ENCODE assay signal across 1 cellular context in the genomic region with DNA sequence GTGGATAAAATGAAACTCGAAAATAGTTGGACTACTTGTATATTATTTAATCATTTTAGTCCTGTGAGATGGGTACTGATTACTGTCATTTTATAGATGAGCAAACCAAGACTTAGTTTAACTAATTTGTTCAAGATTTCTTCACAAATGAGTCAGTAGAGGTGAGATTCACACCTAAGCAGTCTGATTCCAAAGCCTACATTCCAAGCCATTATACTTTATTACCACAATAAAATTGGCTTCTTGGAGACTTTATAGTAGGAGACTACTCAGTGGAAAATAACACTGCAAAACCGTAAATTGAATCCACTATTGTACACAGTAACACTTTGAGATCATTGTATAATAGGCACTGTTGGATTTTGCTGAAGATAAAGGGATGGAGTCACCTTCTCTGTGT.
TF ChIP-seq lines count a peak whose summit lies in the region.

No MANE protein-coding gene starts in this region.

TF ChIP-seq in GM12878, 131 proteins besides CTCF, POLR2A, EP300 and RAD21:
- no peak for TF ChIP-seq CHD1 (IDR thresholded peaks at IDR 0.05; ENCODE audit: low read depth, low read length)
- TF ChIP-seq POU2F2 (IDR thresholded peaks at IDR 0.05; ENCODE audit: borderline replicate concordance, low read depth, low read length): no peak
- no peak for TF ChIP-seq SP1 (IDR thresholded peaks at IDR 0.05; ENCODE audit: low read depth, low read length)
- TF ChIP-seq, protein P1, sequence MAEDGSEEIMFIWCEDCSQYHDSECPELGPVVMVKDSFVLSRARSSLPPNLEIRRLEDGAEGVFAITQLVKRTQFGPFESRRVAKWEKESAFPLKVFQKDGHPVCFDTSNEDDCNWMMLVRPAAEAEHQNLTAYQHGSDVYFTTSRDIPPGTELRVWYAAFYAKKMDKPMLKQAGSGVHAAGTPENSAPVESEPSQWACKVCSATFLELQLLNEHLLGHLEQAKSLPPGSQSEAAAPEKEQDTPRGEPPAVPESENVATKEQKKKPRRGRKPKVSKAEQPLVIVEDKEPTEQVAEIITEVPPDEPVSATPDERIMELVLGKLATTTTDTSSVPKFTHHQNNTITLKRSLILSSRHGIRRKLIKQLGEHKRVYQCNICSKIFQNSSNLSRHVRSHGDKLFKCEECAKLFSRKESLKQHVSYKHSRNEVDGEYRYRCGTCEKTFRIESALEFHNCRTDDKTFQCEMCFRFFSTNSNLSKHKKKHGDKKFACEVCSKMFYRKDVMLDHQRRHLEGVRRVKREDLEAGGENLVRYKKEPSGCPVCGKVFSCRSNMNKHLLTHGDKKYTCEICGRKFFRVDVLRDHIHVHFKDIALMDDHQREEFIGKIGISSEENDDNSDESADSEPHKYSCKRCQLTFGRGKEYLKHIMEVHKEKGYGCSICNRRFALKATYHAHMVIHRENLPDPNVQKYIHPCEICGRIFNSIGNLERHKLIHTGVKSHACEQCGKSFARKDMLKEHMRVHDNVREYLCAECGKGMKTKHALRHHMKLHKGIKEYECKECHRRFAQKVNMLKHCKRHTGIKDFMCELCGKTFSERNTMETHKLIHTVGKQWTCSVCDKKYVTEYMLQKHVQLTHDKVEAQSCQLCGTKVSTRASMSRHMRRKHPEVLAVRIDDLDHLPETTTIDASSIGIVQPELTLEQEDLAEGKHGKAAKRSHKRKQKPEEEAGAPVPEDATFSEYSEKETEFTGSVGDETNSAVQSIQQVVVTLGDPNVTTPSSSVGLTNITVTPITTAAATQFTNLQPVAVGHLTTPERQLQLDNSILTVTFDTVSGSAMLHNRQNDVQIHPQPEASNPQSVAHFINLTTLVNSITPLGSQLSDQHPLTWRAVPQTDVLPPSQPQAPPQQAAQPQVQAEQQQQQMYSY (CRISPR knock-in tag; IDR thresholded peaks at IDR 0.05): no peak
- no peak for TF ChIP-seq ZBED1 (IDR thresholded peaks at IDR 0.05; ENCODE audit: borderline replicate concordance)
- no peak for TF ChIP-seq SRF (IDR thresholded peaks at IDR 0.05; ENCODE audit: low read depth in 2 of 2, low read length in 2 of 2)
- TF ChIP-seq, protein P2, sequence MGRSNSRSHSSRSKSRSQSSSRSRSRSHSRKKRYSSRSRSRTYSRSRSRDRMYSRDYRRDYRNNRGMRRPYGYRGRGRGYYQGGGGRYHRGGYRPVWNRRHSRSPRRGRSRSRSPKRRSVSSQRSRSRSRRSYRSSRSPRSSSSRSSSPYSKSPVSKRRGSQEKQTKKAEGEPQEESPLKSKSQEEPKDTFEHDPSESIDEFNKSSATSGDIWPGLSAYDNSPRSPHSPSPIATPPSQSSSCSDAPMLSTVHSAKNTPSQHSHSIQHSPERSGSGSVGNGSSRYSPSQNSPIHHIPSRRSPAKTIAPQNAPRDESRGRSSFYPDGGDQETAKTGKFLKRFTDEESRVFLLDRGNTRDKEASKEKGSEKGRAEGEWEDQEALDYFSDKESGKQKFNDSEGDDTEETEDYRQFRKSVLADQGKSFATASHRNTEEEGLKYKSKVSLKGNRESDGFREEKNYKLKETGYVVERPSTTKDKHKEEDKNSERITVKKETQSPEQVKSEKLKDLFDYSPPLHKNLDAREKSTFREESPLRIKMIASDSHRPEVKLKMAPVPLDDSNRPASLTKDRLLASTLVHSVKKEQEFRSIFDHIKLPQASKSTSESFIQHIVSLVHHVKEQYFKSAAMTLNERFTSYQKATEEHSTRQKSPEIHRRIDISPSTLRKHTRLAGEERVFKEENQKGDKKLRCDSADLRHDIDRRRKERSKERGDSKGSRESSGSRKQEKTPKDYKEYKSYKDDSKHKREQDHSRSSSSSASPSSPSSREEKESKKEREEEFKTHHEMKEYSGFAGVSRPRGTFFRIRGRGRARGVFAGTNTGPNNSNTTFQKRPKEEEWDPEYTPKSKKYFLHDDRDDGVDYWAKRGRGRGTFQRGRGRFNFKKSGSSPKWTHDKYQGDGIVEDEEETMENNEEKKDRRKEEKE (IDR thresholded peaks at IDR 0.05): no peak
- no peak for TF ChIP-seq BHLHE40 (IDR thresholded peaks at IDR 0.05; ENCODE audit: borderline replicate concordance in 1 of 2, low read depth in 2 of 2, low read length in 1 of 2)
- TF ChIP-seq TAF1 (IDR thresholded peaks at IDR 0.05; ENCODE audit: borderline replicate concordance, low read depth, low read length): no peak
- TF ChIP-seq TCF12 (IDR thresholded peaks at IDR 0.05; ENCODE audit: low read depth, low read length): no peak
- no peak for TF ChIP-seq EED (IDR thresholded peaks at IDR 0.05; ENCODE audit: low read depth)
- TF ChIP-seq, protein P3, sequence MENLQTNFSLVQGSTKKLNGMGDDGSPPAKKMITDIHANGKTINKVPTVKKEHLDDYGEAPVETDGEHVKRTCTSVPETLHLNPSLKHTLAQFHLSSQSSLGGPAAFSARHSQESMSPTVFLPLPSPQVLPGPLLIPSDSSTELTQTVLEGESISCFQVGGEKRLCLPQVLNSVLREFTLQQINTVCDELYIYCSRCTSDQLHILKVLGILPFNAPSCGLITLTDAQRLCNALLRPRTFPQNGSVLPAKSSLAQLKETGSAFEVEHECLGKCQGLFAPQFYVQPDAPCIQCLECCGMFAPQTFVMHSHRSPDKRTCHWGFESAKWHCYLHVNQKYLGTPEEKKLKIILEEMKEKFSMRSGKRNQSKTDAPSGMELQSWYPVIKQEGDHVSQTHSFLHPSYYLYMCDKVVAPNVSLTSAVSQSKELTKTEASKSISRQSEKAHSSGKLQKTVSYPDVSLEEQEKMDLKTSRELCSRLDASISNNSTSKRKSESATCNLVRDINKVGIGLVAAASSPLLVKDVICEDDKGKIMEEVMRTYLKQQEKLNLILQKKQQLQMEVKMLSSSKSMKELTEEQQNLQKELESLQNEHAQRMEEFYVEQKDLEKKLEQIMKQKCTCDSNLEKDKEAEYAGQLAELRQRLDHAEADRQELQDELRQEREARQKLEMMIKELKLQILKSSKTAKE (IDR thresholded peaks at IDR 0.05; ENCODE audit: low read depth, poor library complexity, severe bottlenecking): no peak
- no peak for TF ChIP-seq TCF7 (IDR thresholded peaks at IDR 0.05; ENCODE audit: borderline replicate concordance)
- TF ChIP-seq ZNF207 (IDR thresholded peaks at IDR 0.05; ENCODE audit: borderline replicate concordance): no peak
- no peak for TF ChIP-seq YBX1 (IDR thresholded peaks at IDR 0.05)
- no peak for TF ChIP-seq EGR1 (IDR thresholded peaks at IDR 0.05; ENCODE audit: borderline replicate concordance in 1 of 2, low read depth in 2 of 2, low read length in 2 of 2)
